Comparison of ENCODE assay signal across 12 cellular contexts in the genomic region with DNA sequence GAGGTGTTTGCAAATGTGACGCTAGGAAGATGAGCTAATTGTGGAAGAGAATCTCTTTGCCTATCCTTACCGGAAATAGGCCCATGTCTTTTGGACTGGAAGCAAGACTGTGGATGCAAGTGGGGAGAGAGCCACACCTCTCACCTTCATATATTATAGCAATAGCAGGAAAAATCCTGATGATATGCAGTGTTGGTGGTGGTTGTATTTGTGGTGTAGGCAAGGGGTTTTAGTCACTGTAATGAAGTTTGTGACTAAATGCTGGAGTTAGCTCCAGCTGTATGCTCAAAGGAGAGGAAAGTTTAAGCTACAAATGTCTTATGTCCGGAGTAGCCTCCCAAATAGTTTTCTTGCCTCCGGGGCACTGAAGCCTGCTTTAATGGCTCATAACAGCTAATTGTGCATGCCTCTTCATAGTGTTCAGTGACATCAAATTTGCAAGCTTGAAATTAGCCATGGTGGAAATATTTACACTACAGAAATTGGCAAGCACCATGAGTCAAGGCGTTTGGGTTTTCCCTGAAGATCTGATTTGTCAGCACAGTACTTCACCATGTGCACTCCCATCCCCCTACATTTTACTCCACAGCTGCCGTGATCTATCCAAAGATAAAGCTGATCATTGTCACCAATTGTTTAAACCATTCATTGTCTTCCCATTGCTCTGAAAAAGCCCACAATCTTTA.
DNase-seq lines count a peak whose midpoint lies in the region; ATAC-seq and TF ChIP-seq lines count a peak whose summit lies in the region.
"Had no signal": no experiment of that assay in that cellular context is flagged by ENCODE, and none has a peak within 500 bp of the region (broad histone marks: within the 10 kb centered on the region; RNA-seq: fewer than 3 reads in every experiment).

No MANE protein-coding gene starts in this region.

- TF ChIP-seq CTCF in GM12864 (IDR thresholded peaks at IDR 0.05; ENCODE audit: low read depth, low read length, missing control alignments) (no peak), KMS-11 (conservative IDR thresholded peaks at IDR 0.05; ENCODE audit: low read depth, low read length) (no peak)

- H3K27me3 ChIP-seq in KMS-11 (ENCODE audit: insufficient read depth, low read depth) = no peaks in the 10 kb centered on the region
- no peaks in the 10 kb centered on the region for H3K27me3 ChIP-seq in iPS-20b (ENCODE audit: insufficient read depth, low read length)
- H3K27me3 ChIP-seq: BLaER1, brain microvascular endothelial cell had no signal

- ATAC-seq in GM21529 (IDR thresholded peaks at IDR 0.05; ENCODE audit: unreplicated experiment) = peak; percentile 53
- no peak for ATAC-seq in HG03571 (IDR thresholded peaks at IDR 0.05; ENCODE audit: unreplicated experiment)

- no peaks in the 10 kb centered on the region for H3K9me3 ChIP-seq in iPS-20b (ENCODE audit: insufficient read depth, low read depth, low read length)
- H3K9me3 ChIP-seq: BLaER1 had no signal

- H3K36me3 ChIP-seq in KMS-11 (ENCODE audit: insufficient read depth) (no peaks in the 10 kb centered on the region), iPS-20b (ENCODE audit: insufficient read depth, low read depth, low read length) (no peaks in the 10 kb centered on the region)
- H3K36me3 ChIP-seq: BLaER1, brain microvascular endothelial cell had no signal

- DNase-seq in GM12864 (ENCODE audit: low read depth) (peak; percentile 19), AG08395 (ENCODE audit: low spot score) (no peak), G401 (ENCODE audit: low spot score) (no peak), NCI-H345 (lab: John Stamatoyannopoulos, UW) (no peak)
- DNase-seq: brain microvascular endothelial cell, NCI-H2029, Right ventricle myocardium superior had no signal

- H3K4me2 ChIP-seq in KMS-11 = peak overlapping the region; percentile 71
- H3K4me2 ChIP-seq: BLaER1 had no signal

- H3K4me3 ChIP-seq in GM12864 (ENCODE audit: low read depth, low read length) = no peak overlapping the region
- H3K4me3 ChIP-seq in KMS-11 (IDR thresholded peaks at IDR 0.05; ENCODE audit: insufficient read depth, low read depth, low read length) = no peak overlapping the region
- no peak overlapping the region for H3K4me3 ChIP-seq in iPS-20b (ENCODE audit: low read length)
- H3K4me3 ChIP-seq: BLaER1 had no signal

- H3K79me2 ChIP-seq in KMS-11 (ENCODE audit: insufficient read depth, low read depth) = no peaks in the 10 kb centered on the region

- H3K27ac ChIP-seq in KMS-11 (peak overlapping the region; percentile 86), iPS-20b (ENCODE audit: low read length) (peak overlapping the region; percentile 11)
- H3K27ac ChIP-seq: BLaER1, brain microvascular endothelial cell had no signal

- in situ Hi-C loops in G401 (cut with HindIII; ENCODE audit: low sequenced_read_pairs) = no loop called here

- H3K4me1 ChIP-seq in KMS-11 (ENCODE audit: low read depth, poor library complexity, severe bottlenecking) = peaks cover 51% of the 10 kb centered on the region
- H3K4me1 ChIP-seq in iPS-20b (ENCODE audit: insufficient read depth, low read length) = peaks cover 45% of the 10 kb centered on the region
- H3K4me1 ChIP-seq: BLaER1 had no signal

- H4K20me1 ChIP-seq in KMS-11 (ENCODE audit: insufficient read depth) = no peaks in the 10 kb centered on the region
- H4K20me1 ChIP-seq: BLaER1 had no signal

- peak overlapping the region; percentile 27; the same call in 1 of the 2 replicates for H2AFZ ChIP-seq in KMS-11 (ENCODE audit: low read depth)

- H3K9ac ChIP-seq in KMS-11 = peak overlapping the region; percentile 49; the same call in 1 of the 2 replicates
- H3K9ac ChIP-seq in iPS-20b (ENCODE audit: low read depth, low read length) = peak overlapping the region; percentile 49; the same call in 1 of the 2 replicates
- H3K9ac ChIP-seq: BLaER1 had no signal
